ENCODE assay signal across 1 cellular context in the genomic region with DNA sequence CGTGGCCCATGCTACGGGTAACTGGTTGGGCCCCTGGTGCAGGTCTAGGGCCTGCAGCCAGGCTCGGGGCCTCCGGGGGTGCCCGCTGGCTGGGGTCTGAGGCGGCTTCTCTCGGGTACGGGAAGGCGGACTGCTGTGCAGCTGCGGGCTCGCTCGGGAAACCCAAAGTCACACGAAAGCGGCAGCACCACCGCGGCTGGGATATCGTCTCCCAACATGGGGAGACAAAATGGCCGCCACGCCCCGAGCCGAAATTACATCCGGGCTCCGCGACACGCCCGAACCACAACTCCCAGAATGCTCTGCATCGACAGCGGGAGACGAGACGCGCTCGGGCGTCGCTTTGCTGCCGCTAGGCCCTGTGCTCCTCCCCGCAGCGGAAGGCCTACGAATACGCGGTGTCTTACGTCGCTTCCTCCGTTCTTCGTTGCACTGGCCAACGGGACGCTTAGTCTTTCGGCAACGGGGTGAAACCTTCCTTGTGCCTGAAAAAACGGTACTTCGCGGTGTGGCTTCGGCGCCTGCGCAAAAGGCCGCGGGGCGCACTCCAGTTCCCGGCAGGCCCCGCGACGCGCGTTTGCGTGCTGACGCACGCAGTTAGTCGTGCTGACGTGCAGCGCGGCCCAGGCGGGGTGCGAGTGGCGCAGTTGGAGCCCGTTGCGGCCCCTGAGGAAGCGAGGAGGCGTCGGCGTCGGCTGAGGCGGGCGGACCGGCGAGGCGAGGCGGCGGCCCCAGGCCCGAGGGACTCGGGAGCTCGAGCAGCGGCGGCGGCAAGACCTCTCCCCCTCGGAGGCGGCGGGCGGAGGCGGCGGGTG.
TF ChIP-seq lines count a peak whose summit lies in the region.

A gene (plus strand): TSS at position 604 of the 815 bp plus-strand sequence. CDS start 3,727 bp downstream, outside the sequence.

TF ChIP-seq in K562, 482 proteins besides CTCF, POLR2A, EP300 and RAD21 (continued from another document and continues in another):
- TF ChIP-seq, protein P1, sequence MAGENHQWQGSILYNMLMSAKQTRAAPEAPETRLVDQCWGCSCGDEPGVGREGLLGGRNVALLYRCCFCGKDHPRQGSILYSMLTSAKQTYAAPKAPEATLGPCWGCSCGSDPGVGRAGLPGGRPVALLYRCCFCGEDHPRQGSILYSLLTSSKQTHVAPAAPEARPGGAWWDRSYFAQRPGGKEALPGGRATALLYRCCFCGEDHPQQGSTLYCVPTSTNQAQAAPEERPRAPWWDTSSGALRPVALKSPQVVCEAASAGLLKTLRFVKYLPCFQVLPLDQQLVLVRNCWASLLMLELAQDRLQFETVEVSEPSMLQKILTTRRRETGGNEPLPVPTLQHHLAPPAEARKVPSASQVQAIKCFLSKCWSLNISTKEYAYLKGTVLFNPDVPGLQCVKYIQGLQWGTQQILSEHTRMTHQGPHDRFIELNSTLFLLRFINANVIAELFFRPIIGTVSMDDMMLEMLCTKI (IDR thresholded peaks at IDR 0.05; ENCODE audit: partially characterized antibody) = no peak
- no peak for TF ChIP-seq ZNF551 (CRISPR knock-in tag; IDR thresholded peaks at IDR 0.05)
- TF ChIP-seq, protein P2, sequence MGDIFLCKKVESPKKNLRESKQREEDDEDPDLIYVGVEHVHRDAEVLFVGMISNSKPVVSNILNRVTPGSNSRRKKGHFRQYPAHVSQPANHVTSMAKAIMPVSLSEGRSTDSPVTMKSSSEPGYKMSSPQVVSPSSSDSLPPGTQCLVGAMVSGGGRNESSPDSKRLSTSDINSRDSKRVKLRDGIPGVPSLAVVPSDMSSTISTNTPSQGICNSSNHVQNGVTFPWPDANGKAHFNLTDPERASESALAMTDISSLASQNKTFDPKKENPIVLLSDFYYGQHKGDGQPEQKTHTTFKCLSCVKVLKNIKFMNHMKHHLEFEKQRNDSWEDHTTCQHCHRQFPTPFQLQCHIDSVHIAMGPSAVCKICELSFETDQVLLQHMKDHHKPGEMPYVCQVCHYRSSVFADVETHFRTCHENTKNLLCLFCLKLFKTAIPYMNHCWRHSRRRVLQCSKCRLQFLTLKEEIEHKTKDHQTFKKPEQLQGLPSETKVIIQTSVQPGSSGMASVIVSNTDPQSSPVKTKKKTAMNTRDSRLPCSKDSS (IDR thresholded peaks at IDR 0.05; ENCODE audit: low read depth, partially characterized antibody) = no peak
- peak; percentile 32 for TF ChIP-seq JUND (IDR thresholded peaks at IDR 0.05; ENCODE audit: borderline replicate concordance, low read depth, low read length)
- peak; percentile 28; the same call in 2 of the 3 replicates for TF ChIP-seq JUND (tag; IDR thresholded peaks at IDR 0.05; ENCODE audit: borderline replicate concordance, low read depth, low read length)
- TF ChIP-seq FUS (optimal IDR thresholded peaks at IDR 0.05; ENCODE audit: low read depth, low read length) = peak; percentile 50
- TF ChIP-seq, protein P3, sequence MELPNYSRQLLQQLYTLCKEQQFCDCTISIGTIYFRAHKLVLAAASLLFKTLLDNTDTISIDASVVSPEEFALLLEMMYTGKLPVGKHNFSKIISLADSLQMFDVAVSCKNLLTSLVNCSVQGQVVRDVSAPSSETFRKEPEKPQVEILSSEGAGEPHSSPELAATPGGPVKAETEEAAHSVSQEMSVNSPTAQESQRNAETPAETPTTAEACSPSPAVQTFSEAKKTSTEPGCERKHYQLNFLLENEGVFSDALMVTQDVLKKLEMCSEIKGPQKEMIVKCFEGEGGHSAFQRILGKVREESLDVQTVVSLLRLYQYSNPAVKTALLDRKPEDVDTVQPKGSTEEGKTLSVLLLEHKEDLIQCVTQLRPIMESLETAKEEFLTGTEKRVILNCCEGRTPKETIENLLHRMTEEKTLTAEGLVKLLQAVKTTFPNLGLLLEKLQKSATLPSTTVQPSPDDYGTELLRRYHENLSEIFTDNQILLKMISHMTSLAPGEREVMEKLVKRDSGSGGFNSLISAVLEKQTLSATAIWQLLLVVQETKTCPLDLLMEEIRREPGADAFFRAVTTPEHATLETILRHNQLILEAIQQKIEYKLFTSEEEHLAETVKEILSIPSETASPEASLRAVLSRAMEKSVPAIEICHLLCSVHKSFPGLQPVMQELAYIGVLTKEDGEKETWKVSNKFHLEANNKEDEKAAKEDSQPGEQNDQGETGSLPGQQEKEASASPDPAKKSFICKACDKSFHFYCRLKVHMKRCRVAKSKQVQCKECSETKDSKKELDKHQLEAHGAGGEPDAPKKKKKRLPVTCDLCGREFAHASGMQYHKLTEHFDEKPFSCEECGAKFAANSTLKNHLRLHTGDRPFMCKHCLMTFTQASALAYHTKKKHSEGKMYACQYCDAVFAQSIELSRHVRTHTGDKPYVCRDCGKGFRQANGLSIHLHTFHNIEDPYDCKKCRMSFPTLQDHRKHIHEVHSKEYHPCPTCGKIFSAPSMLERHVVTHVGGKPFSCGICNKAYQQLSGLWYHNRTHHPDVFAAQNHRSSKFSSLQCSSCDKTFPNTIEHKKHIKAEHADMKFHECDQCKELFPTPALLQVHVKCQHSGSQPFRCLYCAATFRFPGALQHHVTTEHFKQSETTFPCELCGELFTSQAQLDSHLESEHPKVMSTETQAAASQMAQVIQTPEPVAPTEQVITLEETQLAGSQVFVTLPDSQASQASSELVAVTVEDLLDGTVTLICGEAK (IDR thresholded peaks at IDR 0.05) = peak; percentile 60
- TF ChIP-seq, protein P3 (CRISPR knock-in tag; IDR thresholded peaks at IDR 0.05) = no peak
- TF ChIP-seq, protein P4, sequence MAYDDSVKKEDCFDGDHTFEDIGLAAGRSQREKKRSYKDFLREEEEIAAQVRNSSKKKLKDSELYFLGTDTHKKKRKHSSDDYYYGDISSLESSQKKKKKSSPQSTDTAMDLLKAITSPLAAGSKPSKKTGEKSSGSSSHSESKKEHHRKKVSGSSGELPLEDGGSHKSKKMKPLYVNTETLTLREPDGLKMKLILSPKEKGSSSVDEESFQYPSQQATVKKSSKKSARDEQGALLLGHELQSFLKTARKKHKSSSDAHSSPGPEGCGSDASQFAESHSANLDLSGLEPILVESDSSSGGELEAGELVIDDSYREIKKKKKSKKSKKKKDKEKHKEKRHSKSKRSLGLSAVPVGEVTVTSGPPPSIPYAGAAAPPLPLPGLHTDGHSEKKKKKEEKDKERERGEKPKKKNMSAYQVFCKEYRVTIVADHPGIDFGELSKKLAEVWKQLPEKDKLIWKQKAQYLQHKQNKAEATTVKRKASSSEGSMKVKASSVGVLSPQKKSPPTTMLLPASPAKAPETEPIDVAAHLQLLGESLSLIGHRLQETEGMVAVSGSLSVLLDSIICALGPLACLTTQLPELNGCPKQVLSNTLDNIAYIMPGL (CRISPR knock-in tag; IDR thresholded peaks at IDR 0.05) = peak; percentile 64
- TF ChIP-seq, protein P5, sequence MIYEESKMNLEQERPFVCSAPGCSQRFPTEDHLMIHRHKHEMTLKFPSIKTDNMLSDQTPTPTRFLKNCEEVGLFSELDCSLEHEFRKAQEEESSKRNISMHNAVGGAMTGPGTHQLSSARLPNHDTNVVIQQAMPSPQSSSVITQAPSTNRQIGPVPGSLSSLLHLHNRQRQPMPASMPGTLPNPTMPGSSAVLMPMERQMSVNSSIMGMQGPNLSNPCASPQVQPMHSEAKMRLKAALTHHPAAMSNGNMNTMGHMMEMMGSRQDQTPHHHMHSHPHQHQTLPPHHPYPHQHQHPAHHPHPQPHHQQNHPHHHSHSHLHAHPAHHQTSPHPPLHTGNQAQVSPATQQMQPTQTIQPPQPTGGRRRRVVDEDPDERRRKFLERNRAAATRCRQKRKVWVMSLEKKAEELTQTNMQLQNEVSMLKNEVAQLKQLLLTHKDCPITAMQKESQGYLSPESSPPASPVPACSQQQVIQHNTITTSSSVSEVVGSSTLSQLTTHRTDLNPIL (CRISPR knock-in tag; IDR thresholded peaks at IDR 0.05) = no peak
- peak; percentile 75 for TF ChIP-seq DMBX1 (CRISPR knock-in tag; IDR thresholded peaks at IDR 0.05; ENCODE audit: borderline replicate concordance)
- TF ChIP-seq ZNF584 (CRISPR knock-in tag; IDR thresholded peaks at IDR 0.05; ENCODE audit: low read depth) = peak; percentile 19; the same call in 1 of the 2 replicates
- no peak for TF ChIP-seq NUFIP1 (IDR thresholded peaks at IDR 0.05; ENCODE audit: partially characterized antibody)
- TF ChIP-seq, protein P6, sequence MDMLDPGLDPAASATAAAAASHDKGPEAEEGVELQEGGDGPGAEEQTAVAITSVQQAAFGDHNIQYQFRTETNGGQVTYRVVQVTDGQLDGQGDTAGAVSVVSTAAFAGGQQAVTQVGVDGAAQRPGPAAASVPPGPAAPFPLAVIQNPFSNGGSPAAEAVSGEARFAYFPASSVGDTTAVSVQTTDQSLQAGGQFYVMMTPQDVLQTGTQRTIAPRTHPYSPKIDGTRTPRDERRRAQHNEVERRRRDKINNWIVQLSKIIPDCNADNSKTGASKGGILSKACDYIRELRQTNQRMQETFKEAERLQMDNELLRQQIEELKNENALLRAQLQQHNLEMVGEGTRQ (CRISPR knock-in tag; IDR thresholded peaks at IDR 0.05) = peak; percentile 11; the same call in 1 of the 2 replicates
- no peak for TF ChIP-seq ZC3H8 (IDR thresholded peaks at IDR 0.05)
- TF ChIP-seq, protein P7, sequence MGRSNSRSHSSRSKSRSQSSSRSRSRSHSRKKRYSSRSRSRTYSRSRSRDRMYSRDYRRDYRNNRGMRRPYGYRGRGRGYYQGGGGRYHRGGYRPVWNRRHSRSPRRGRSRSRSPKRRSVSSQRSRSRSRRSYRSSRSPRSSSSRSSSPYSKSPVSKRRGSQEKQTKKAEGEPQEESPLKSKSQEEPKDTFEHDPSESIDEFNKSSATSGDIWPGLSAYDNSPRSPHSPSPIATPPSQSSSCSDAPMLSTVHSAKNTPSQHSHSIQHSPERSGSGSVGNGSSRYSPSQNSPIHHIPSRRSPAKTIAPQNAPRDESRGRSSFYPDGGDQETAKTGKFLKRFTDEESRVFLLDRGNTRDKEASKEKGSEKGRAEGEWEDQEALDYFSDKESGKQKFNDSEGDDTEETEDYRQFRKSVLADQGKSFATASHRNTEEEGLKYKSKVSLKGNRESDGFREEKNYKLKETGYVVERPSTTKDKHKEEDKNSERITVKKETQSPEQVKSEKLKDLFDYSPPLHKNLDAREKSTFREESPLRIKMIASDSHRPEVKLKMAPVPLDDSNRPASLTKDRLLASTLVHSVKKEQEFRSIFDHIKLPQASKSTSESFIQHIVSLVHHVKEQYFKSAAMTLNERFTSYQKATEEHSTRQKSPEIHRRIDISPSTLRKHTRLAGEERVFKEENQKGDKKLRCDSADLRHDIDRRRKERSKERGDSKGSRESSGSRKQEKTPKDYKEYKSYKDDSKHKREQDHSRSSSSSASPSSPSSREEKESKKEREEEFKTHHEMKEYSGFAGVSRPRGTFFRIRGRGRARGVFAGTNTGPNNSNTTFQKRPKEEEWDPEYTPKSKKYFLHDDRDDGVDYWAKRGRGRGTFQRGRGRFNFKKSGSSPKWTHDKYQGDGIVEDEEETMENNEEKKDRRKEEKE (IDR thresholded peaks at IDR 0.05; ENCODE audit: borderline replicate concordance in 1 of 2, control insufficient read depth in 1 of 2, low read depth in 2 of 2, low read length in 1 of 2) = no peak
- TF ChIP-seq, protein P8, sequence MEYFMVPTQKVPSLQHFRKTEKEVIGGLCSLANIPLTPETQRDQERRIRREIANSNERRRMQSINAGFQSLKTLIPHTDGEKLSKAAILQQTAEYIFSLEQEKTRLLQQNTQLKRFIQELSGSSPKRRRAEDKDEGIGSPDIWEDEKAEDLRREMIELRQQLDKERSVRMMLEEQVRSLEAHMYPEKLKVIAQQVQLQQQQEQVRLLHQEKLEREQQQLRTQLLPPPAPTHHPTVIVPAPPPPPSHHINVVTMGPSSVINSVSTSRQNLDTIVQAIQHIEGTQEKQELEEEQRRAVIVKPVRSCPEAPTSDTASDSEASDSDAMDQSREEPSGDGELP (CRISPR knock-in tag; IDR thresholded peaks at IDR 0.05; ENCODE audit: borderline replicate concordance) = peak; percentile 73
- TF ChIP-seq TGIF2 (CRISPR knock-in tag; IDR thresholded peaks at IDR 0.05) = no peak
- TF ChIP-seq HNRNPLL (IDR thresholded peaks at IDR 0.05; ENCODE audit: low read depth, low read length, poor library complexity, severe bottlenecking) = peak; percentile 82
- TF ChIP-seq, protein P9, sequence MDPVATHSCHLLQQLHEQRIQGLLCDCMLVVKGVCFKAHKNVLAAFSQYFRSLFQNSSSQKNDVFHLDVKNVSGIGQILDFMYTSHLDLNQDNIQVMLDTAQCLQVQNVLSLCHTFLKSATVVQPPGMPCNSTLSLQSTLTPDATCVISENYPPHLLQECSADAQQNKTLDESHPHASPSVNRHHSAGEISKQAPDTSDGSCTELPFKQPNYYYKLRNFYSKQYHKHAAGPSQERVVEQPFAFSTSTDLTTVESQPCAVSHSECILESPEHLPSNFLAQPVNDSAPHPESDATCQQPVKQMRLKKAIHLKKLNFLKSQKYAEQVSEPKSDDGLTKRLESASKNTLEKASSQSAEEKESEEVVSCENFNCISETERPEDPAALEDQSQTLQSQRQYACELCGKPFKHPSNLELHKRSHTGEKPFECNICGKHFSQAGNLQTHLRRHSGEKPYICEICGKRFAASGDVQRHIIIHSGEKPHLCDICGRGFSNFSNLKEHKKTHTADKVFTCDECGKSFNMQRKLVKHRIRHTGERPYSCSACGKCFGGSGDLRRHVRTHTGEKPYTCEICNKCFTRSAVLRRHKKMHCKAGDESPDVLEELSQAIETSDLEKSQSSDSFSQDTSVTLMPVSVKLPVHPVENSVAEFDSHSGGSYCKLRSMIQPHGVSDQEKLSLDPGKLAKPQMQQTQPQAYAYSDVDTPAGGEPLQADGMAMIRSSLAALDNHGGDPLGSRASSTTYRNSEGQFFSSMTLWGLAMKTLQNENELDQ (CRISPR knock-in tag; IDR thresholded peaks at IDR 0.05; ENCODE audit: borderline replicate concordance) = 0 out of 2 replicates have a peak, but pooled peaks have one; percentile 9
- TF ChIP-seq, protein P10, sequence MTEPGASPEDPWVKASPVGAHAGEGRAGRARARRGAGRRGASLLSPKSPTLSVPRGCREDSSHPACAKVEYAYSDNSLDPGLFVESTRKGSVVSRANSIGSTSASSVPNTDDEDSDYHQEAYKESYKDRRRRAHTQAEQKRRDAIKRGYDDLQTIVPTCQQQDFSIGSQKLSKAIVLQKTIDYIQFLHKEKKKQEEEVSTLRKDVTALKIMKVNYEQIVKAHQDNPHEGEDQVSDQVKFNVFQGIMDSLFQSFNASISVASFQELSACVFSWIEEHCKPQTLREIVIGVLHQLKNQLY (CRISPR knock-in tag; conservative IDR thresholded peaks at IDR 0.05) = peak; percentile 5 to 37; a peak in 2 of 4 replicates
- TF ChIP-seq MIER1 (IDR thresholded peaks at IDR 0.05; ENCODE audit: low read depth) = no peak
